Comparison of ENCODE assay signal across 9 cellular contexts in the genomic region with DNA sequence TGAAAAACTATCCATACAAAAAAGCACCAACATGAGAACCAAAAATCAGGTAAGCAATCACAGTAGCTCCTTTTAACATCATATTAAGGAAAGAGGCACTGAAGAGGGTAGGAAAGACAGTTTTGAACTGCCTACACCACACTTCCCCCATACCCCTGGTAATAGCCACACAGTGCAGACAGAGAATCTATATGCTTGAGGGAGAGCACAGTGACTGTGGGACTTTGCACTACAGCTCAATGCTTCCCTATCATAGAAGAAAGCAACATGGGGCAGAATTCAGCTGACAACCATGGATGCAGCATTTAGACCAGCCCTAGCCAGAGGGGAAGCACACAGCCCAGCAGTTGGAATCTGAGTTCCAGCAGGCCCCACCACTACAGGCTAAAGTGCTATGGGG. TPM values are rescaled to one million over a fixed set of nuclear protein-coding genes. Genes with fewer than 3 reads are reported as not detected.
"Had no signal": no experiment of that assay in that cellular context is flagged by ENCODE, and none has a peak within 500 bp of the region (broad histone marks: within the 10 kb centered on the region; RNA-seq: fewer than 3 reads in every experiment).

No MANE protein-coding gene starts in this region.

- DNase-seq: GDM1, GF-D8 had no signal

- FAIRE-seq: G401.6, GM12878, GM12891, GM12892, GM18507, GM19239 had no signal

- ATAC-seq: GM12878 had no signal

- H3K4me3 ChIP-seq: GM12878 had no signal

RNA-seq across cellular contexts. Expression of gene TEX50, which starts 7.9 kb away (rescaled TPM):
- total RNA-seq: G401, GM12878 had no signal
- polyA plus RNA-seq: GM12878 had no signal

RNA-seq across cellular contexts. Expression of gene SLC9C2, which starts 24.4 kb away (rescaled TPM):
- total RNA-seq: G401, GM12878 had no signal
- polyA plus RNA-seq: GM12878 had no signal

RNA-seq across cellular contexts. Expression of gene ANKRD45, which starts 42.4 kb away (rescaled TPM):
- total RNA-seq: GM12878 had no signal
